1 cellular context compared by ENCODE assay signal in the genomic region with DNA sequence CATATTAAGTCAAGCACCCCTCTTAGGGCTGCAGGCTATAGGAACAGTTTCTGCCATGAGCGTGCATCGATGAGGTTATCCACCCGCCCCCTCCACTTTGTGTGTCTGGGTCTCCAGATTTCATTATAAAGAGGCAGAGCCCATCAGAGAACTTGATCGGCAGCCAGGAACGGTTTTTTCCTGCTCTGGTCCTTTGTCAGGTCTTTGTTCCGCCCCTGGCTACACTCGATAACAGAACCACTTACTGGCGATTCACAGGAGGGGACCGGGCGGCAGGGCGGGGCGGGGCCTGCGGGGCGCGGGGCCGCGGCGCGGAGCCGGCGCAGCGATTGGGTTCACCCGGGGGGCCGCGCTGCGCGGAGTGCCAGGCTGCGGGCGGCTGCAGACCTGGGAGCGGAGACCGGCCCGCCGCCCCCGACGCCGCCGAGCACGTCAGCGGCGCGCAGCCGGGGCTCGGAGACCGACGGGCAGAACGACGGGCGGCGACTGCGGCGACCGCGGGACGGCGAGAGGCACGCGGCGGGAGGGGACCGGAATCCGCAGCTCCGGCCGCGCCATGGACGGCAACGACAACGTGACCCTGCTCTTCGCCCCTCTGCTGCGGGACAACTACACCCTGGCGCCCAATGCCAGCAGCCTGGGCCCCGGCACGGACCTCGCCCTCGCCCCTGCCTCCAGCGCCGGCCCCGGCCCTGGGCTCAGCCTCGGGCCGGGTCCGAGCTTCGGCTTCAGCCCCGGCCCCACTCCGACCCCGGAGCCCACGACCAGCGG.
TF ChIP-seq lines count a peak whose summit lies in the region.

A gene with protein sequence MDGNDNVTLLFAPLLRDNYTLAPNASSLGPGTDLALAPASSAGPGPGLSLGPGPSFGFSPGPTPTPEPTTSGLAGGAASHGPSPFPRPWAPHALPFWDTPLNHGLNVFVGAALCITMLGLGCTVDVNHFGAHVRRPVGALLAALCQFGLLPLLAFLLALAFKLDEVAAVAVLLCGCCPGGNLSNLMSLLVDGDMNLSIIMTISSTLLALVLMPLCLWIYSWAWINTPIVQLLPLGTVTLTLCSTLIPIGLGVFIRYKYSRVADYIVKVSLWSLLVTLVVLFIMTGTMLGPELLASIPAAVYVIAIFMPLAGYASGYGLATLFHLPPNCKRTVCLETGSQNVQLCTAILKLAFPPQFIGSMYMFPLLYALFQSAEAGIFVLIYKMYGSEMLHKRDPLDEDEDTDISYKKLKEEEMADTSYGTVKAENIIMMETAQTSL (plus strand): TSS at position 338 of the 771 bp plus-strand sequence. CDS start 219 bp downstream, at position 557.

TF ChIP-seq in K562, 482 proteins besides CTCF, POLR2A, EP300 and RAD21 (continued from another document and continues in another):
- TF ChIP-seq DEAF1 (CRISPR knock-in tag; IDR thresholded peaks at IDR 0.05) (no peak), ZNF778 (CRISPR knock-in tag; IDR thresholded peaks at IDR 0.05) (no peak), RNF2 (IDR thresholded peaks at IDR 0.05) (no peak), STAT6 (CRISPR knock-in tag; IDR thresholded peaks at IDR 0.05) (no peak), L3MBTL2 (IDR thresholded peaks at IDR 0.05) (peak; percentile 87), NELFE (IDR thresholded peaks at IDR 0.05; ENCODE audit: insufficient read depth, insufficient read length) (no peak), SETDB1 (IDR thresholded peaks at IDR 0.05; ENCODE audit: low read length) (no peak), SRSF3 (IDR thresholded peaks at IDR 0.05; ENCODE audit: insufficient read depth, low read length) (no peak), ARID2 (IDR thresholded peaks at IDR 0.05) (no peak), PHF8 (IDR thresholded peaks at IDR 0.05; ENCODE audit: borderline replicate concordance, low read length) (peak; percentile 59; the same call in 1 of the 2 replicates), SAP30 (IDR thresholded peaks at IDR 0.05; ENCODE audit: borderline replicate concordance, insufficient read depth, low read depth, low read length, poor library complexity, severe bottlenecking) (peak; percentile 20), RB1 (IDR thresholded peaks at IDR 0.05; ENCODE audit: low read depth) (peak; percentile 61; the same call in 1 of the 2 replicates), RREB1 (CRISPR knock-in tag; IDR thresholded peaks at IDR 0.05) (0 out of 2 replicates have a peak, but pooled peaks have one; percentile 30), U2AF1 (optimal IDR thresholded peaks at IDR 0.05; ENCODE audit: low read depth, low read length) (no peak), KDM2B (CRISPR knock-in tag; IDR thresholded peaks at IDR 0.05) (0 out of 2 replicates have a peak, but pooled peaks have one; percentile 42), TAL1 (IDR thresholded peaks at IDR 0.05) (peak; percentile 19; the same call in 1 of the 2 replicates), LARP7 (IDR thresholded peaks at IDR 0.05) (no peak), NFIC (IDR thresholded peaks at IDR 0.05) (peak; percentile 49), ZFP36 (IDR thresholded peaks at IDR 0.05; ENCODE audit: low read depth, low read length, partially characterized antibody) (no peak), MYC (IDR thresholded peaks at IDR 0.05; ENCODE audit: low read depth, low read length) (peak; percentile 16; the same call in 1 of the 2 replicates), MYC (CRISPR knock-in tag; IDR thresholded peaks at IDR 0.05; ENCODE audit: borderline replicate concordance, low read depth) (no peak), HNRNPLL (IDR thresholded peaks at IDR 0.05; ENCODE audit: low read depth, low read length, poor library complexity, severe bottlenecking) (peak; percentile 11), FOXM1 (IDR thresholded peaks at IDR 0.05; ENCODE audit: low read depth) (no peak), FOXM1 (CRISPR knock-in tag; IDR thresholded peaks at IDR 0.05; ENCODE audit: low read depth) (no peak), EP400 (IDR thresholded peaks at IDR 0.05) (no peak), ZNF395 (CRISPR knock-in tag; IDR thresholded peaks at IDR 0.05) (0 out of 2 replicates have a peak, but pooled peaks have one; percentile 47)
- TF ChIP-seq, protein P1, sequence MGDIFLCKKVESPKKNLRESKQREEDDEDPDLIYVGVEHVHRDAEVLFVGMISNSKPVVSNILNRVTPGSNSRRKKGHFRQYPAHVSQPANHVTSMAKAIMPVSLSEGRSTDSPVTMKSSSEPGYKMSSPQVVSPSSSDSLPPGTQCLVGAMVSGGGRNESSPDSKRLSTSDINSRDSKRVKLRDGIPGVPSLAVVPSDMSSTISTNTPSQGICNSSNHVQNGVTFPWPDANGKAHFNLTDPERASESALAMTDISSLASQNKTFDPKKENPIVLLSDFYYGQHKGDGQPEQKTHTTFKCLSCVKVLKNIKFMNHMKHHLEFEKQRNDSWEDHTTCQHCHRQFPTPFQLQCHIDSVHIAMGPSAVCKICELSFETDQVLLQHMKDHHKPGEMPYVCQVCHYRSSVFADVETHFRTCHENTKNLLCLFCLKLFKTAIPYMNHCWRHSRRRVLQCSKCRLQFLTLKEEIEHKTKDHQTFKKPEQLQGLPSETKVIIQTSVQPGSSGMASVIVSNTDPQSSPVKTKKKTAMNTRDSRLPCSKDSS (IDR thresholded peaks at IDR 0.05; ENCODE audit: low read depth, partially characterized antibody), result no peak
- TF ChIP-seq, protein P2, sequence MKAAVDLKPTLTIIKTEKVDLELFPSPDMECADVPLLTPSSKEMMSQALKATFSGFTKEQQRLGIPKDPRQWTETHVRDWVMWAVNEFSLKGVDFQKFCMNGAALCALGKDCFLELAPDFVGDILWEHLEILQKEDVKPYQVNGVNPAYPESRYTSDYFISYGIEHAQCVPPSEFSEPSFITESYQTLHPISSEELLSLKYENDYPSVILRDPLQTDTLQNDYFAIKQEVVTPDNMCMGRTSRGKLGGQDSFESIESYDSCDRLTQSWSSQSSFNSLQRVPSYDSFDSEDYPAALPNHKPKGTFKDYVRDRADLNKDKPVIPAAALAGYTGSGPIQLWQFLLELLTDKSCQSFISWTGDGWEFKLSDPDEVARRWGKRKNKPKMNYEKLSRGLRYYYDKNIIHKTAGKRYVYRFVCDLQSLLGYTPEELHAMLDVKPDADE (conservative IDR thresholded peaks at IDR 0.05; ENCODE audit: control insufficient read depth, low read depth, low read length), result no peak
- TF ChIP-seq, protein P3, sequence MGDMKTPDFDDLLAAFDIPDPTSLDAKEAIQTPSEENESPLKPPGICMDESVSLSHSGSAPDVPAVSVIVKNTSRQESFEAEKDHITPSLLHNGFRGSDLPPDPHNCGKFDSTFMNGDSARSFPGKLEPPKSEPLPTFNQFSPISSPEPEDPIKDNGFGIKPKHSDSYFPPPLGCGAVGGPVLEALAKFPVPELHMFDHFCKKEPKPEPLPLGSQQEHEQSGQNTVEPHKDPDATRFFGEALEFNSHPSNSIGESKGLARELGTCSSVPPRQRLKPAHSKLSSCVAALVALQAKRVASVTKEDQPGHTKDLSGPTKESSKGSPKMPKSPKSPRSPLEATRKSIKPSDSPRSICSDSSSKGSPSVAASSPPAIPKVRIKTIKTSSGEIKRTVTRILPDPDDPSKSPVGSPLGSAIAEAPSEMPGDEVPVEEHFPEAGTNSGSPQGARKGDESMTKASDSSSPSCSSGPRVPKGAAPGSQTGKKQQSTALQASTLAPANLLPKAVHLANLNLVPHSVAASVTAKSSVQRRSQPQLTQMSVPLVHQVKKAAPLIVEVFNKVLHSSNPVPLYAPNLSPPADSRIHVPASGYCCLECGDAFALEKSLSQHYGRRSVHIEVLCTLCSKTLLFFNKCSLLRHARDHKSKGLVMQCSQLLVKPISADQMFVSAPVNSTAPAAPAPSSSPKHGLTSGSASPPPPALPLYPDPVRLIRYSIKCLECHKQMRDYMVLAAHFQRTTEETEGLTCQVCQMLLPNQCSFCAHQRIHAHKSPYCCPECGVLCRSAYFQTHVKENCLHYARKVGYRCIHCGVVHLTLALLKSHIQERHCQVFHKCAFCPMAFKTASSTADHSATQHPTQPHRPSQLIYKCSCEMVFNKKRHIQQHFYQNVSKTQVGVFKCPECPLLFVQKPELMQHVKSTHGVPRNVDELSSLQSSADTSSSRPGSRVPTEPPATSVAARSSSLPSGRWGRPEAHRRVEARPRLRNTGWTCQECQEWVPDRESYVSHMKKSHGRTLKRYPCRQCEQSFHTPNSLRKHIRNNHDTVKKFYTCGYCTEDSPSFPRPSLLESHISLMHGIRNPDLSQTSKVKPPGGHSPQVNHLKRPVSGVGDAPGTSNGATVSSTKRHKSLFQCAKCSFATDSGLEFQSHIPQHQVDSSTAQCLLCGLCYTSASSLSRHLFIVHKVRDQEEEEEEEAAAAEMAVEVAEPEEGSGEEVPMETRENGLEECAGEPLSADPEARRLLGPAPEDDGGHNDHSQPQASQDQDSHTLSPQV (IDR thresholded peaks at IDR 0.05), result peak; percentile 67; the same call in 1 of the 2 replicates
- TF ChIP-seq, protein P4, sequence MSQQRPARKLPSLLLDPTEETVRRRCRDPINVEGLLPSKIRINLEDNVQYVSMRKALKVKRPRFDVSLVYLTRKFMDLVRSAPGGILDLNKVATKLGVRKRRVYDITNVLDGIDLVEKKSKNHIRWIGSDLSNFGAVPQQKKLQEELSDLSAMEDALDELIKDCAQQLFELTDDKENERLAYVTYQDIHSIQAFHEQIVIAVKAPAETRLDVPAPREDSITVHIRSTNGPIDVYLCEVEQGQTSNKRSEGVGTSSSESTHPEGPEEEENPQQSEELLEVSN (IDR thresholded peaks at IDR 0.05; ENCODE audit: borderline replicate concordance in 1 of 2, extremely low read depth in 1 of 2, insufficient read depth in 1 of 2, insufficient read length in 1 of 2, low read depth in 1 of 2, low read length in 1 of 2, poor library complexity in 1 of 2, severe bottlenecking in 1 of 2), result peak; percentile 78 to 92
